Comparison of ENCODE assay signal across 23 cellular contexts in the genomic region with DNA sequence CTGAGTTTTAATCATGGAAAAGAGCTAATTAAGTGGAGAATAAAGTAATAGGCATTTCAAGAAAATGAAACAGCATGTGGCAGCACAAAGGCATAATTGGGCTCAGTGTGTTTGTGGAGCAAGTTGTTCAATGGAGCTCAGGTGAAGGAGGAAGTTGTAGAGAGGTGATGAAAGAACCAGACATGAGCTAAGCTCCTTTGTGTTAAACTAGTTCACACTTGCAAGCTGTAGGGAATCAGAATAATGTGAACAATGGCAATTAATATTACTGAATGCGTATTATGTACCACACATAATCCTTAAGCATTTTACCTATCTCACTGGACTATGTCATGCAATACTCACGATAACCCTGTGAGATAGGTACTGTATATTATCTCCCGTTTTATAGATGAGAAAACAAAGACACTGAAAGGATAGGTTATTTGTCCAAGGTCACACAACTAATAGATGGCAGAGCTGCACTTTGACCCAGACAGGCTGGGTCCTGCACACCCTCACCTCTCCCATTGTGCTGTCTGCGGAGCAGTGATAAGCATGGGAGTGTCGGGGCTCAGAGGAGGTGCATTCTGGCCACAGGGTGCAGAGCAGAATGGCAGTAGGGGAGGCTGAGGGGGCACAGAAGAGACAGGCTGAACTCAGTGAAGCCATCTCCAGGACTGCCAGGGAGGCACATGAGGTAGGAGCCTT. TPM values are rescaled to one million over a fixed set of nuclear protein-coding genes. Genes with fewer than 3 reads are reported as not detected.
"Had no signal": no experiment of that assay in that cellular context is flagged by ENCODE, and none has a peak within 500 bp of the region (broad histone marks: within the 10 kb centered on the region; RNA-seq: fewer than 3 reads in every experiment).

No MANE protein-coding gene starts in this region.

- H3K36me3 Mint-ChIP-seq: activated naive CD4-positive, alpha-beta T cell treated with anti-CD3 and anti-CD28 coated beads, Interleukin-2, amount 10 ng/mL, durations not matched to agents 7 days and 5 days had no signal

- H3K4me3 Mint-ChIP-seq: activated naive CD4-positive, alpha-beta T cell treated with anti-CD3 and anti-CD28 coated beads, Interleukin-2, amount 10 ng/mL, durations not matched to agents 7 days and 5 days; activated T-helper 17 cell treated with anti-CD3 and anti-CD28 coated beads, Interleukin-2, amount 50 U/mL, for 72 hours; endodermal cell; naive thymus-derived CD8-positive, alpha-beta T cell; T-helper 2 cell treated with Interferon-gamma antibody and Interleukin-4, amounts not matched to agents 5 μg/mL and 100 μg/mL, for 36 hours had no signal

- H3K9me3 Mint-ChIP-seq: activated naive CD4-positive, alpha-beta T cell treated with anti-CD3 and anti-CD28 coated beads, Interleukin-2, amount 10 ng/mL, durations not matched to agents 7 days and 5 days; activated T-helper 17 cell treated with anti-CD3 and anti-CD28 coated beads, Interleukin-2, amount 50 U/mL, for 72 hours; endodermal cell; naive thymus-derived CD8-positive, alpha-beta T cell; T-helper 2 cell treated with Interferon-gamma antibody and Interleukin-4, amounts not matched to agents 5 μg/mL and 100 μg/mL, for 36 hours had no signal

- ATAC-seq: activated T-helper 17 cell treated with anti-CD3 and anti-CD28 coated beads, Interleukin-2, amount 50 U/mL, for 72 hours; naive thymus-derived CD8-positive, alpha-beta T cell had no signal

- H3K27me3 Mint-ChIP-seq: activated naive CD4-positive, alpha-beta T cell treated with anti-CD3 and anti-CD28 coated beads, Interleukin-2, amount 10 ng/mL, durations not matched to agents 7 days and 5 days; activated T-helper 17 cell treated with anti-CD3 and anti-CD28 coated beads, Interleukin-2, amount 50 U/mL, for 72 hours had no signal

- H3K27ac Mint-ChIP-seq: activated naive CD4-positive, alpha-beta T cell treated with anti-CD3 and anti-CD28 coated beads, Interleukin-2, amount 10 ng/mL, durations not matched to agents 7 days and 5 days; activated T-helper 17 cell treated with anti-CD3 and anti-CD28 coated beads, Interleukin-2, amount 50 U/mL, for 72 hours; endodermal cell; naive thymus-derived CD8-positive, alpha-beta T cell; T-helper 2 cell treated with Interferon-gamma antibody and Interleukin-4, amounts not matched to agents 5 μg/mL and 100 μg/mL, for 36 hours had no signal

- H3K4me3 ChIP-seq: ascending aorta, dorsolateral prefrontal cortex, esophagus muscularis mucosa, lung, tibial nerve, vagina had no signal

- H3K79me2 ChIP-seq: parathyroid adenoma had no signal

- H3K27me3 ChIP-seq: ascending aorta, dorsolateral prefrontal cortex, neutrophil, tibial nerve, vagina had no signal

- H3K4me1 Mint-ChIP-seq: activated naive CD4-positive, alpha-beta T cell treated with anti-CD3 and anti-CD28 coated beads, Interleukin-2, amount 10 ng/mL, durations not matched to agents 7 days and 5 days had no signal

- H2AFZ ChIP-seq: parathyroid adenoma had no signal

- H3K27ac ChIP-seq: ascending aorta, dorsolateral prefrontal cortex, esophagus muscularis mucosa, neutrophil, parathyroid adenoma, tibial nerve, vagina had no signal

- H3K9me3 ChIP-seq: ascending aorta, esophagus muscularis mucosa, neutrophil, tibial nerve, vagina had no signal

- H3K36me3 ChIP-seq: ascending aorta, esophagus muscularis mucosa, neutrophil, tibial nerve had no signal

- DNase-seq: activated CD4-positive, alpha-beta T cell treated with anti-CD3 and anti-CD28 coated beads for 1 hour; activated CD4-positive, alpha-beta T cell treated with anti-CD3 and anti-CD28 coated beads, Interleukin-2, amount 50 U/mL, for 4 hours; activated naive CD4-positive, alpha-beta T cell treated with anti-CD3 and anti-CD28 coated beads, Interleukin-2, amount 10 ng/mL, durations not matched to agents 7 days and 5 days; activated T-cell treated with anti-CD3 and anti-CD28 coated beads for 4 hours; dorsolateral prefrontal cortex; endodermal cell; glutamatergic neuron; kidney glomerular epithelial cell; naive thymus-derived CD8-positive, alpha-beta T cell; stimulated activated CD4-positive, alpha-beta T cell treated with anti-CD3 and anti-CD28 coated beads, Interleukin-12 subunit alpha, Interleukin-12 subunit beta, amount 100 ng/mL, for 4 hours; stimulated activated CD4-positive, alpha-beta T cell treated with anti-CD3 and anti-CD28 coated beads, Interleukin-2, amount 100 ng/mL, for 24 hours; substantia nigra; SW 1271 had no signal

- H3K4me1 ChIP-seq: ascending aorta, esophagus muscularis mucosa had no signal

- H3K9ac ChIP-seq: parathyroid adenoma had no signal

RNA-seq across cellular contexts. Expression of a gene that starts 8.9 kb away (rescaled TPM):
- total RNA-seq: activated T-helper 17 cell treated with anti-CD3 and anti-CD28 coated beads, Interleukin-2, amount 50 U/mL, for 72 hours; mononuclear cell; naive thymus-derived CD8-positive, alpha-beta T cell had no signal
